9 cellular contexts compared by ENCODE assay signal in the genomic region with DNA sequence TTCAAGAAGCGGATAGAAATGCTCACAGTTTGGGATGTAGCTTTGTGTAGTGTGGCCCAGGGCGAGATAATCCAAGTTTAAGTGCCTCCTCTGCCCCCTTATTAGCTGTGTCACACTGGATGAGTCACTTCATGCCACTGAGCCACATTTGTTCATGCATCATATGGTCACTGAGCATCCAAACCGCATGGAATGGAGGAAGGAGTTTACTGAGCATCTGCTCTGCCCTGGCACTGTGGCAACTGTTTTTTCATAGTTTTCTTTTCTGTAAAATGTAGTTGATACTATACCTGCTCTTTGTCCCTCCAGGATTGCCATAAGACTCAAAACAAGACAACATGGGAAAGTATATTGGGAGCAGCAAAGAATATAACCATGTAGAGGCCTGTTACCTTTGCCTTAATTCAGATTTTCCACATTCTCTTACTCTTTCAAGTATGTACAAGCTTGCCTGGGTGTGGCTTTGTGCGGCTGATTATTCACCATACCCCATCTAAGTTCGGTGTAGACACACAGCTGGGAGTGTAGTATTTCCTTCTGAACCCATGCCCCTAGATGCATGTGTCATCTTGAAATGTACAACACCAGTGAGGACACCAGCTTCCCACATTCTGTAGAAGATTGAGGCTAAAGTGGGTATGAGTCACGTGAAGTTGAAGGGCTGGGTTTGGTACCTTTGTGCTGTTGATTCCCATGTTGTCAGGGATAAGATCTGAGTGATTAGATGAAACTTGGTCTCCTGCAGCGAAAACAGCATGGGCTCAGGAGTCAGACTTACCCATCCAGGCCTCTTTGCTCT. TPM values are rescaled to one million over a fixed set of nuclear protein-coding genes. Genes with fewer than 3 reads are reported as not detected.
DNase-seq lines count a peak whose midpoint lies in the region; ATAC-seq, FAIRE-seq and TF ChIP-seq lines count a peak whose summit lies in the region.
"Had no signal": no experiment of that assay in that cellular context is flagged by ENCODE, and none has a peak within 500 bp of the region (broad histone marks: within the 10 kb centered on the region; RNA-seq: fewer than 3 reads in every experiment).

No MANE protein-coding gene starts in this region.

- no peak overlapping the region for H3K9ac ChIP-seq in fibroblast of lung (ENCODE audit: insufficient read depth, low read length)

- FAIRE-seq in H54 (lab: Jason Lieb, UNC) = peak; percentile 87

- TF ChIP-seq POLR2A in H54 (IDR thresholded peaks at IDR 0.05; ENCODE audit: low read depth, low read length) = no peak

- H3K36me3 ChIP-seq in fibroblast of lung (ENCODE audit: control insufficient read depth, insufficient read depth, low read length) = no peaks in the 10 kb centered on the region

- no peaks in the 10 kb centered on the region for H4K20me1 ChIP-seq in fibroblast of lung (ENCODE audit: control insufficient read depth, extremely low read depth, insufficient read depth, low read length)

- no peak for ATAC-seq in HG03159 (IDR thresholded peaks at IDR 0.05; ENCODE audit: unreplicated experiment)

- H3K79me2 ChIP-seq in fibroblast of lung (ENCODE audit: control insufficient read depth, insufficient read depth, low read length) = no peaks in the 10 kb centered on the region

- peaks cover 11% of the 10 kb centered on the region for H3K4me1 ChIP-seq in fibroblast of lung (ENCODE audit: control insufficient read depth, extremely low read depth, insufficient read depth, low read length)

- no peak overlapping the region for H2AFZ ChIP-seq in fibroblast of lung (ENCODE audit: low read length)

- DNase-seq in H54 (ENCODE audit: insufficient read length, low spot score) (peak; percentile 76), RKO (ENCODE audit: low spot score) (peak; percentile 70), fibroblast of lung (ENCODE audit: low read depth in 2 of 2) (peak; percentile 92 to 98), stromal cell of bone marrow (ENCODE audit: low read depth) (peak; percentile 86), T-helper 9 cell (no peak), substantia nigra (lab: John Stamatoyannopoulos, UW) (no peak)
- DNase-seq: activated naive CD8-positive, alpha-beta T cell treated with anti-CD3 and anti-CD28 coated beads, Interleukin-2, amount 10 ng/mL, durations not matched to agents 7 days and 5 days; NCI-H1417 treated with DMSO at 0.1 percent for 48 hours had no signal

- H3K27ac ChIP-seq in fibroblast of lung (ENCODE audit: insufficient read depth, low read length) (peak overlapping the region; percentile 35), substantia nigra (ENCODE audit: low read depth, low read length, poor library complexity, severe bottlenecking) (no peak overlapping the region)

- H3K4me3 ChIP-seq in fibroblast of lung (replicated peaks in 1 of 4; ENCODE audit: control extremely low read depth in 1 of 4, insufficient read depth in 1 of 4, low read depth in 3 of 4, low read length in 4 of 4) = no peak overlapping the region

- H3K9me3 ChIP-seq in fibroblast of lung (ENCODE audit: control insufficient read depth, insufficient read depth, low read depth, low read length) = no peaks in the 10 kb centered on the region

- no peak for TF ChIP-seq CTCF in fibroblast of lung (conservative IDR thresholded peaks at IDR 0.05 in 1 of 2, IDR thresholded peaks at IDR 0.05 in 1 of 2; ENCODE audit: low read depth in 1 of 2, low read length in 2 of 2)

- peak overlapping the region; percentile 32 for H3K4me2 ChIP-seq in fibroblast of lung (ENCODE audit: extremely low read depth, insufficient read depth, low read length)

- H3K27me3 ChIP-seq in fibroblast of lung (ENCODE audit: control insufficient read depth, insufficient read depth, low read length) = peaks cover 2% of the 10 kb centered on the region

RNA-seq across cellular contexts. Expression of gene DHX8, which starts 14.8 kb away (rescaled TPM):
- total RNA-seq in fibroblast of lung = 37.0 and 42.3 TPM in 2 replicates
- 31.2 and 41.9 TPM in 2 replicates for polyA plus RNA-seq in fibroblast of lung
- polyA plus RNA-seq in fibroblast of lung (2012) = 27.3 and 34.8 TPM in 2 replicates
- 45.9 and 46.8 TPM in 2 replicates for polyA minus RNA-seq in fibroblast of lung (ENCODE audit: low replicate concordance)

Comparison
In these comparisons a context has a peak if more than half of its experiments do, and no peak if none do; other contexts are left out.
1. DNase-seq: peak in H54 (single experiment), RKO (single experiment), fibroblast of lung (2 of 2) and stromal cell of bone marrow (single experiment); none in T-helper 9 cell (single experiment) and substantia nigra (0 of 49).